Comparison of ENCODE assay signal across 27 cellular contexts in genomic region chr1:167278497-167278896, GRCh38.
"Had no signal": no experiment of that assay in that cellular context is flagged by ENCODE, and none has a peak within 500 bp of the region (broad histone marks: within the 10 kb centered on the region; RNA-seq: fewer than 3 reads in every experiment).

No MANE protein-coding gene starts in this region.

- H3K4me3 ChIP-seq: ascending aorta, body of pancreas, Peyer's patch, SJCRH30 had no signal

- H3K27ac ChIP-seq: ascending aorta, body of pancreas, Peyer's patch, RWPE1, SJCRH30 had no signal

- H3K9me3 ChIP-seq: ascending aorta, body of pancreas, Peyer's patch, SJCRH30, SK-N-SH had no signal

- H3K36me3 Mint-ChIP-seq: activated CD4-positive, alpha-beta memory T cell treated with anti-CD3 and anti-CD28 coated beads for 36 hours; activated naive CD4-positive, alpha-beta T cell treated with anti-CD3 and anti-CD28 coated beads, Interleukin-2, amount 50 U/mL, for 72 hours had no signal

- H3K27me3 ChIP-seq: ascending aorta, body of pancreas, Peyer's patch, SJCRH30 had no signal

- H3K4me1 ChIP-seq: body of pancreas, Peyer's patch had no signal

- H3K36me3 ChIP-seq: ascending aorta, Peyer's patch, SJCRH30 had no signal

- DNase-seq: activated B cell treated with CpG ODN at 0.5 μM for 24 hours; activated CD4-positive, alpha-beta memory T cell treated with anti-CD3 and anti-CD28 coated beads for 36 hours; activated CD4-positive, alpha-beta T cell treated with anti-CD3 and anti-CD28 coated beads, Interleukin-2, amount 10 ng/mL, durations not matched to agents 7 days and 5 days; activated CD8-positive, alpha-beta memory T cell treated with anti-CD3 and anti-CD28 coated beads for 24 hours; activated effector memory CD4-positive, alpha-beta T cell treated with anti-CD3 and anti-CD28 coated beads, Interleukin-2, amount 50 U/mL, for 16 hours; activated naive CD4-positive, alpha-beta T cell treated with Interleukin-2 at 50 U/mL for 16 hours; activated naive CD8-positive, alpha-beta T cell treated with anti-CD3 and anti-CD28 coated beads, Interleukin-2, amount 50 U/mL, for 24 hours; activated T-cell treated with anti-CD3 and anti-CD28 coated beads, Interleukin-2, amount 50 U/mL, for 4 hours; amniotic stem cell; body of pancreas; MM.1S; NCI-H1105; NCI-H1436; NCI-H1694 treated with DMSO at 0.1 percent for 48 hours; NCI-H2081; NCI-H510A treated with DMSO at 0.1 percent for 48 hours; NCI-H69; NK-92 treated with Interleukin-12 subunit alpha and Interleukin-12 subunit beta, amount 100 ng/mL, for 24 hours; OCI-M1; Peyer's patch; Right ventricle myocardium superior; SJCRH30; SK-N-SH; SW 1271 had no signal

- H3K27ac Mint-ChIP-seq: activated B cell treated with CpG ODN at 0.5 μM for 24 hours; activated CD4-positive, alpha-beta memory T cell treated with anti-CD3 and anti-CD28 coated beads for 36 hours; activated CD4-positive, alpha-beta T cell treated with anti-CD3 and anti-CD28 coated beads, Interleukin-2, amount 10 ng/mL, durations not matched to agents 7 days and 5 days; activated naive CD4-positive, alpha-beta T cell treated with anti-CD3 and anti-CD28 coated beads, Interleukin-2, amount 50 U/mL, for 72 hours; activated naive CD8-positive, alpha-beta T cell treated with anti-CD3 and anti-CD28 coated beads, Interleukin-2, amount 50 U/mL, for 24 hours had no signal

- H3K27me3 Mint-ChIP-seq: activated B cell treated with CpG ODN at 0.5 μM for 24 hours; activated CD4-positive, alpha-beta memory T cell treated with anti-CD3 and anti-CD28 coated beads for 36 hours; activated CD4-positive, alpha-beta T cell treated with anti-CD3 and anti-CD28 coated beads, Interleukin-2, amount 10 ng/mL, durations not matched to agents 7 days and 5 days; activated naive CD8-positive, alpha-beta T cell treated with anti-CD3 and anti-CD28 coated beads, Interleukin-2, amount 50 U/mL, for 24 hours had no signal

- ATAC-seq: activated naive CD4-positive, alpha-beta T cell treated with anti-CD3 and anti-CD28 coated beads, Interleukin-2, amount 50 U/mL, for 72 hours; activated naive CD8-positive, alpha-beta T cell treated with anti-CD3 and anti-CD28 coated beads, Interleukin-2, amount 50 U/mL, for 24 hours; activated T-cell treated with anti-CD3 and anti-CD28 coated beads, Interleukin-2, amount 50 U/mL, for 4 hours; body of pancreas had no signal

- H3K9ac ChIP-seq: SK-N-SH had no signal

- H3K4me3 Mint-ChIP-seq: activated B cell treated with CpG ODN at 0.5 μM for 24 hours; activated CD4-positive, alpha-beta memory T cell treated with anti-CD3 and anti-CD28 coated beads for 36 hours; activated CD4-positive, alpha-beta T cell treated with anti-CD3 and anti-CD28 coated beads, Interleukin-2, amount 10 ng/mL, durations not matched to agents 7 days and 5 days; activated naive CD8-positive, alpha-beta T cell treated with anti-CD3 and anti-CD28 coated beads, Interleukin-2, amount 50 U/mL, for 24 hours; activated T-cell treated with anti-CD3 and anti-CD28 coated beads, Interleukin-2, amount 50 U/mL, for 4 hours had no signal
